Comparison of ENCODE assay signal across 28 cellular contexts in genomic region chr17:50981279-50981678, GRCh38.
"Had no signal": no experiment of that assay in that cellular context is flagged by ENCODE, and none has a peak within 500 bp of the region (broad histone marks: within the 10 kb centered on the region; RNA-seq: fewer than 3 reads in every experiment).

No MANE protein-coding gene starts in this region.

- H3K27ac ChIP-seq: colonic mucosa, coronary artery, epithelial cell of prostate, esophagus muscularis mucosa, esophagus squamous epithelium, foreskin keratinocyte, gastrocnemius medialis, gastroesophageal sphincter, heart left ventricle, heart right ventricle had no signal

- FAIRE-seq: colon, endometrium, endothelial cell of umbilical vein, frontal cortex had no signal

- DNase-seq: colonic mucosa; cortex of kidney; dermis blood vessel endothelial cell; dorsolateral prefrontal cortex; effector CD4-positive, alpha-beta T cell; effector CD8-positive, alpha-beta T cell; effector memory CD4-positive, alpha-beta T cell; effector memory CD8-positive, alpha-beta T cell; endodermal cell; erythroblast; esophagus squamous epithelium; foreskin fibroblast; foreskin keratinocyte; foreskin melanocyte; gastrocnemius medialis; glutamatergic neuron; head of caudate nucleus; heart left ventricle; heart right ventricle had no signal

- H3K27me3 ChIP-seq: colonic mucosa, dorsolateral prefrontal cortex, esophagus muscularis mucosa, esophagus squamous epithelium, foreskin keratinocyte, gastrocnemius medialis, gastroesophageal sphincter, heart left ventricle, heart right ventricle had no signal

- H3K4me3 ChIP-seq: colonic mucosa, coronary artery, dorsolateral prefrontal cortex, esophagus muscularis mucosa, esophagus squamous epithelium, gastrocnemius medialis, gastroesophageal sphincter, heart left ventricle, heart right ventricle had no signal

- ATAC-seq: effector memory CD8-positive, alpha-beta T cell; esophagus mucosa; foreskin keratinocyte; gastrocnemius medialis; gastroesophageal sphincter; heart left ventricle; heart right ventricle had no signal

- H3K9me3 ChIP-seq: colonic mucosa, esophagus muscularis mucosa, esophagus squamous epithelium, gastrocnemius medialis, gastroesophageal sphincter, heart left ventricle, heart right ventricle had no signal

- H3K4me1 ChIP-seq: colonic mucosa, esophagus squamous epithelium, foreskin keratinocyte, gastrocnemius medialis, gastroesophageal sphincter had no signal
